ENCODE assay signal across 9 cellular contexts in genomic region chr1:144551543-144552424, GRCh38. TPM values are rescaled to one million over a fixed set of nuclear protein-coding genes. Genes with fewer than 3 reads are reported as not detected.
DNase-seq lines count a peak whose midpoint lies in the region; TF ChIP-seq lines count a peak whose summit lies in the region.
"Had no signal": no experiment of that assay in that cellular context is flagged by ENCODE, and none has a peak within 500 bp of the region (broad histone marks: within the 10 kb centered on the region; RNA-seq: fewer than 3 reads in every experiment).

No MANE protein-coding gene starts in this region.

- no peaks in the 10 kb centered on the region for H3K79me1 ChIP-seq in H9 (ENCODE audit: insufficient read depth, low read depth, low read length, poor library complexity, severe bottlenecking)

- no peaks in the 10 kb centered on the region for H4K20me1 ChIP-seq in H9 (ENCODE audit: control insufficient read depth, insufficient read depth, insufficient read length)

- H3K4me2 ChIP-seq in H9 (ENCODE audit: insufficient read depth, insufficient read length, low read length): peak overlapping the region; percentile 52

- no peak overlapping the region for H2BK15ac ChIP-seq in H9 (ENCODE audit: low read depth, low read length)

- H2BK120ac ChIP-seq in H9 (ENCODE audit: low read depth, low read length, poor library complexity, severe bottlenecking): no peak overlapping the region

- peak overlapping the region; percentile 92 for H3K56ac ChIP-seq in H9 (ENCODE audit: insufficient read length, low read depth, low read length)

- no peak overlapping the region for H2AK5ac ChIP-seq in H9 (ENCODE audit: insufficient read length, low read length)

- peak overlapping the region; percentile 97 for H2BK5ac ChIP-seq in H9 (ENCODE audit: insufficient read length, low read length)

- no peak overlapping the region for H2AFZ ChIP-seq in H9 (ENCODE audit: low read length)

- DNase-seq in ELF-1 (ENCODE audit: low read depth, low spot score) (peak; percentile 98), H9 (peak; percentile 97), NCI-H1930 (lab: John Stamatoyannopoulos, UW) (peak; percentile 90 to 94), choroid plexus epithelial cell (ENCODE audit: low read depth) (peak; percentile 94), kidney tubule cell (ENCODE audit: low spot score) (peak; percentile 98), RKO (ENCODE audit: low spot score) (no peak)
- peak; percentile 89 for DNase-seq in activated CD4-positive, alpha-beta T cell treated with anti-CD3 and anti-CD28 coated beads for 48 hours
- DNase-seq in stimulated activated CD4-positive, alpha-beta T cell treated with anti-CD3 and anti-CD28 coated beads, Interleukin-1b, Interleukin-23, amount 100 ng/mL, for 1 hour (ENCODE audit: low read depth in 2 of 2): peak; percentile 32 to 46

- no peak overlapping the region for H4K91ac ChIP-seq in H9 (ENCODE audit: insufficient read length, low read depth, low read length)

- peak overlapping the region; percentile 40 for H3K27ac ChIP-seq in H9 (ENCODE audit: insufficient read length, low read depth, low read length)

- peaks cover 18 to 25% of the 10 kb centered on the region in 2 experiments for H3K4me1 Mint-ChIP-seq in H9

- H2BK12ac ChIP-seq in H9 (ENCODE audit: insufficient read length, low read depth, low read length): no peak overlapping the region

- no peaks in the 10 kb centered on the region for H3K9me3 ChIP-seq in H9 (ENCODE audit: control insufficient read depth, low read depth, low read length)

- no peak for TF ChIP-seq CTCF in H9 (conservative IDR thresholded peaks at IDR 0.05)
- no peak for TF ChIP-seq CTCF in choroid plexus epithelial cell (conservative IDR thresholded peaks at IDR 0.05; ENCODE audit: low read depth, low read length)

- H3K36me3 Mint-ChIP-seq in H9 (ENCODE audit: insufficient read depth in 1 of 3, low read depth in 3 of 3): no peaks in the 10 kb centered on the region

- no peak overlapping the region for H2BK20ac ChIP-seq in H9 (ENCODE audit: low read depth, low read length, poor library complexity, severe bottlenecking)

- peak overlapping the region; percentile 84 for H3K9ac ChIP-seq in H9 (ENCODE audit: extremely low read depth, insufficient read length, low read length)

- H3T11ph ChIP-seq in H9 (ENCODE audit: low read length): no peak overlapping the region

- H3K4me3 Mint-ChIP-seq in H9: peak overlapping the region; percentile 81 to 86

- H3K23ac ChIP-seq in H9 (ENCODE audit: insufficient read length, low read depth, low read length): no peak overlapping the region

- no peak overlapping the region; the same call in 1 of the 2 replicates for H3K4ac ChIP-seq in H9 (ENCODE audit: low read depth, low read length)

- peak overlapping the region; percentile 96 for H3K14ac ChIP-seq in H9 (ENCODE audit: insufficient read depth, low read length)

- peak overlapping the region; percentile 100 for H3K27ac Mint-ChIP-seq in H9

- H3K27me3 Mint-ChIP-seq in H9 (ENCODE audit: low read depth): peaks cover 2% of the 10 kb centered on the region; the same call in 1 of the 2 replicates

- H3K4me3 ChIP-seq in choroid plexus epithelial cell (ENCODE audit: low read depth, low read length): peak overlapping the region; percentile 59

- no peak overlapping the region for H4K5ac ChIP-seq in H9 (ENCODE audit: insufficient read length, low read depth, low read length)

- no peaks in the 10 kb centered on the region for H3K4me1 ChIP-seq in H9 (ENCODE audit: insufficient read depth, low read length)

- H3K23me2 ChIP-seq in H9 (ENCODE audit: insufficient read length, low read depth, low read length, poor library complexity, severe bottlenecking): peaks cover 5% of the 10 kb centered on the region

- no CpG with 5 or more reads among the region's 48 CpGs for WGBS in H9 (ENCODE audit: extremely low coverage, insufficient read length, low lambda C conversion rate)

- H3K79me2 ChIP-seq in H9 (ENCODE audit: insufficient read depth, low read length): no peaks in the 10 kb centered on the region

- H3K18ac ChIP-seq in H9 (ENCODE audit: insufficient read length, low read depth, low read length): peak overlapping the region; percentile 98

- no peaks in the 10 kb centered on the region for H3K27me3 ChIP-seq in H9 (ENCODE audit: insufficient read depth, low read length)

- no peaks in the 10 kb centered on the region; a peak in 1 of 5 replicates for H3K9me3 Mint-ChIP-seq in H9

- H4K8ac ChIP-seq in H9 (replicated peaks; ENCODE audit: insufficient read length, low read depth, low read length): no peak overlapping the region

RNA-seq across cellular contexts. Expression of gene PPIAL4F, which starts 40.9 kb away (rescaled TPM):
- total RNA-seq in H9 (2021): not detected in 2 replicates
- total RNA-seq: urinary bladder had no signal
